25 cellular contexts compared by ENCODE assay signal in genomic region chr10:79170226-79170752, GRCh38.
"Had no signal": no experiment of that assay in that cellular context is flagged by ENCODE, and none has a peak within 500 bp of the region (broad histone marks: within the 10 kb centered on the region; RNA-seq: fewer than 3 reads in every experiment).

No MANE protein-coding gene starts in this region.

- H3K27me3 ChIP-seq: ascending aorta, left lung, neutrophil, right lobe of liver, upper lobe of left lung had no signal

- ATAC-seq: activated naive CD4-positive, alpha-beta T cell treated with anti-CD3 and anti-CD28 coated beads, Interleukin-2, amount 50 U/mL, for 72 hours; activated T-cell treated with anti-CD3 and anti-CD28 coated beads, Interleukin-2, amount 50 U/mL, for 72 hours; effector memory CD8-positive, alpha-beta T cell; left lung; mucosa of descending colon; right lobe of liver; stimulated activated memory B cell treated with anti-CD40 and anti-IgM and Interleukin-4, amounts not matched to agents 10 μg/mL and 1 μg/mL and 100 μg/mL, for 72 hours; stimulated activated naive CD8-positive, alpha-beta T cell treated with anti-CD3 and anti-CD28 coated beads, Interleukin-15, amount 100 ng/mL, for 72 hours had no signal

- H3K4me3 ChIP-seq: ascending aorta, coronary artery, left lung, mucosa of descending colon, right lobe of liver, upper lobe of left lung had no signal

- DNase-seq: activated CD4-positive, alpha-beta T cell treated with anti-CD3 and anti-CD28 coated beads for 4 hours; activated CD4-positive, alpha-beta T cell treated with anti-CD3 and anti-CD28 coated beads, Interleukin-2, amount 50 U/mL, for 4 hours; activated CD4-positive, CD25-positive, alpha-beta regulatory T cell; activated naive CD4-positive, alpha-beta T cell; activated T-cell treated with anti-CD3 and anti-CD28 coated beads for 4 hours; activated T-cell treated with anti-CD3 and anti-CD28 coated beads, Interleukin-2, amount 50 U/mL, for 72 hours; effector memory CD8-positive, alpha-beta T cell; erythroblast; head of caudate nucleus; mucosa of descending colon; right lobe of liver; small intestine; stimulated activated CD4-positive, alpha-beta T cell treated with anti-CD3 and anti-CD28 coated beads, Interleukin-1b, Interleukin-23, amount 100 ng/mL, for 48 hours; stimulated activated CD4-positive, alpha-beta T cell treated with anti-CD3 and anti-CD28 coated beads, Interleukin-4, amount 100 ng/mL, for 4 hours; stimulated activated CD8-positive, alpha-beta memory T cell treated with anti-CD3 and anti-CD28 coated beads, Interleukin-4, amount 100 ng/mL, for 48 hours; stimulated activated naive CD8-positive, alpha-beta T cell treated with anti-CD3 and anti-CD28 coated beads, Interleukin-15, amount 100 ng/mL, for 72 hours; substantia nigra; T-helper 1 cell; upper lobe of left lung had no signal

- H3K9me3 ChIP-seq: ascending aorta, left lung, mucosa of descending colon, neutrophil, right lobe of liver, upper lobe of left lung had no signal

- H3K4me1 ChIP-seq: right lobe of liver had no signal

- H3K27ac ChIP-seq: ascending aorta, left lung, neutrophil, right lobe of liver had no signal
